Comparison of ENCODE assay signal across 18 cellular contexts in genomic region chr1:48414264-48414663, GRCh38. TPM values are rescaled to one million over a fixed set of nuclear protein-coding genes. Genes with fewer than 3 reads are reported as not detected.
A peak's percentile ranks its signal among the peaks of the same experiment; 100 is the strongest.
DNase-seq lines count a peak whose midpoint lies in the region; ATAC-seq, FAIRE-seq and TF ChIP-seq lines count a peak whose summit lies in the region.
"Had no signal": no experiment of that assay in that cellular context is flagged by ENCODE, and none has a peak within 500 bp of the region (broad histone marks: within the 10 kb centered on the region; RNA-seq: fewer than 3 reads in every experiment).

No MANE protein-coding gene starts in this region.

- CTCF ChIA-PET in H1 (lab: Charles Lee; ENCODE audit: partially characterized antibody), result interaction anchor here (0.8 kb wide), 1 partner anchor 129 kb away, joined by 3 read pairs; no protein-coding TSS in a partner anchor

- H4K8ac ChIP-seq in H1 (ENCODE audit: extremely low read depth, insufficient read depth, low read length), result no peak overlapping the region

- peaks cover 10% of the 10 kb centered on the region for H3K36me3 Mint-ChIP-seq in type B pancreatic cell
- H3K36me3 Mint-ChIP-seq: CD4-positive, alpha-beta memory T cell had no signal

- no peaks in the 10 kb centered on the region for H3K27me3 Mint-ChIP-seq in type B pancreatic cell

- H3K4me1 ChIP-seq in H1 (replicated peaks in 1 of 4; ENCODE audit: control insufficient read depth in 3 of 4, insufficient read depth in 4 of 4, low read length in 3 of 4), result no peaks in the 10 kb centered on the region
- H3K4me1 ChIP-seq: SJSA1 had no signal

- no peak overlapping the region for H3K56ac ChIP-seq in H1 (replicated peaks; ENCODE audit: insufficient read length, low read depth, low read length)

- H3K79me2 ChIP-seq in H1 (ENCODE audit: control insufficient read depth in 1 of 2, insufficient read depth in 2 of 2, low read length in 2 of 2), result no peaks in the 10 kb centered on the region

- H3K18ac ChIP-seq in H1 (ENCODE audit: extremely low read depth, low read length), result no peak overlapping the region

- FAIRE-seq in H1 (lab: Jason Lieb, UNC), result no peak

- no peak for TF ChIP-seq EP300 in H1 (IDR thresholded peaks at IDR 0.05; ENCODE audit: borderline replicate concordance in 1 of 2, low read depth in 2 of 2, low read length in 2 of 2)

- POLR2A ChIA-PET in H1 (lab: Charles Lee; ENCODE audit: partially characterized antibody), result no interaction called here

- H3K36me3 ChIP-seq in H1 (ENCODE audit: control insufficient read depth in 2 of 4, insufficient read depth in 4 of 4, low read length in 3 of 4), result 0 out of 8 replicates have a peak, but pooled peaks cover 0 to 2% (median 0%) of the 10 kb centered on the region in 4 experiments
- H3K36me3 ChIP-seq: SJSA1 had no signal

- no peak overlapping the region for H2AK5ac ChIP-seq in H1 (ENCODE audit: low read depth, low read length)

- 87% methylated on average over 2 of the region's 2 CpGs; no CpG with 5 or more reads in 1 of the 2 experiments for WGBS in H1 (ENCODE audit: extremely low coverage in 1 of 2, insufficient coverage in 1 of 2, insufficient read length in 1 of 2, insufficient replicate concordance in 2 of 2, low coverage in 1 of 2, low lambda C conversion rate in 2 of 2, missing lambda C conversion rate in 1 of 2), 2 experiments

- TF ChIP-seq RAD21 in H1 (IDR thresholded peaks at IDR 0.05 in 1 of 2, conservative IDR thresholded peaks at IDR 0.05 in 1 of 2; ENCODE audit: low read depth in 2 of 2, low read length in 2 of 2), result no peak

- no peak overlapping the region for H3K4me2 ChIP-seq in H1 (ENCODE audit: insufficient read depth in 1 of 2, low read depth in 2 of 2, low read length in 2 of 2)

- no peak overlapping the region for H3K4ac ChIP-seq in H1 (replicated peaks; ENCODE audit: insufficient read length, low read depth, low read length)

- H2AFZ ChIP-seq in H1 (ENCODE audit: low read length), result no peak overlapping the region

- peak overlapping the region; percentile 65 for H3K27ac Mint-ChIP-seq in type B pancreatic cell
- H3K27ac Mint-ChIP-seq: CD4-positive, alpha-beta memory T cell had no signal

- no peak overlapping the region for H3K23ac ChIP-seq in H1 (ENCODE audit: insufficient read length)

- no peak for TF ChIP-seq POLR2A in H1 (IDR thresholded peaks at IDR 0.05; ENCODE audit: control extremely low read depth in 1 of 2, low read depth in 2 of 2, low read length in 2 of 2)

- no peaks in the 10 kb centered on the region for H3K4me1 Mint-ChIP-seq in type B pancreatic cell (ENCODE audit: unreplicated experiment)
- H3K4me1 Mint-ChIP-seq: CD4-positive, alpha-beta memory T cell had no signal

- ATAC-seq in Right ventricle myocardium inferior (peak; percentile 74), GM18861 (IDR thresholded peaks at IDR 0.05; ENCODE audit: unreplicated experiment) (no peak)
- ATAC-seq: PC-3 had no signal

- intact Hi-C loops in Right ventricle myocardium inferior (cut with DNase I) (no loop called here), cardiac septum (cut with DNase I) (no loop called here)

- no peak overlapping the region for H2BK15ac ChIP-seq in H1 (ENCODE audit: low read length)

- H3K27ac ChIP-seq in H1 (ENCODE audit: low read depth, low read length), result no peak overlapping the region
- H3K27ac ChIP-seq: 22Rv1, RWPE1, SJSA1 had no signal

- TF ChIP-seq CTCF in H1 (IDR thresholded peaks at IDR 0.05; ENCODE audit: control extremely low read depth in 1 of 3, insufficient read depth in 1 of 3, low read depth in 1 of 3, low read length in 3 of 3) (no peak), type B pancreatic cell (conservative IDR thresholded peaks at IDR 0.05) (no peak), GM10266 (IDR thresholded peaks at IDR 0.05; ENCODE audit: control insufficient read depth, insufficient read depth, low read depth, missing control alignments) (no peak)

- no peak for DNase-seq in Right ventricle myocardium inferior (ENCODE audit: missing footprints)
- DNase-seq in cardiac septum (ENCODE audit: low spot score), result no peak
- DNase-seq in H1 (ENCODE audit: low read depth in 1 of 2, low spot score in 2 of 2), result no peak
- peak; percentile 9 for DNase-seq in iPS-NIHi7 (ENCODE audit: extremely low spot score)
- DNase-seq in type B pancreatic cell (ENCODE audit: extremely low spot score, unreplicated experiment), result no peak
- DNase-seq in HUDEP-2 (lab: John Stamatoyannopoulos, UW; ENCODE audit: unreplicated experiment in 76 of 76), result no peak
- no peak for DNase-seq in GM10266 (ENCODE audit: extremely low spot score)
- DNase-seq: CD4-positive, alpha-beta memory T cell; DMS79; NCI-H1417 treated with DMSO at 0.1 percent for 48 hours; NCI-H2029; NCI-H2171 treated with DMSO at 0.1 percent for 48 hours; NCI-H748 treated with DMSO at 0.1 percent for 48 hours; PC-3 had no signal

- no peak overlapping the region for H2BK120ac ChIP-seq in H1 (replicated peaks; ENCODE audit: low read depth, low read length)

- H2BK12ac ChIP-seq in H1 (ENCODE audit: low read depth, low read length), result no peak overlapping the region

- no peak overlapping the region for H4K91ac ChIP-seq in H1 (replicated peaks; ENCODE audit: insufficient read length, low read length)

- H3K27me3 ChIP-seq in H1 (replicated peaks in 1 of 4; ENCODE audit: control insufficient read depth in 3 of 4, extremely low read depth in 1 of 4, insufficient read depth in 3 of 4, low read length in 3 of 4), result no peaks in the 10 kb centered on the region
- H3K27me3 ChIP-seq: SJSA1 had no signal

- H3K79me1 ChIP-seq in H1 (ENCODE audit: low read depth, low read length), result no peaks in the 10 kb centered on the region

- H4K5ac ChIP-seq in H1 (ENCODE audit: insufficient read length, low read depth, low read length), result no peak overlapping the region

- no peak overlapping the region for H2BK20ac ChIP-seq in H1 (ENCODE audit: low read length)

- H3K9me3 ChIP-seq in H1 (ENCODE audit: insufficient read depth in 2 of 2, low read depth in 1 of 2, low read length in 1 of 2), result no peaks in the 10 kb centered on the region
- H3K9me3 ChIP-seq: SJSA1 had no signal

- peak overlapping the region; percentile 7 for H3K4me3 Mint-ChIP-seq in type B pancreatic cell
- H3K4me3 Mint-ChIP-seq: CD4-positive, alpha-beta memory T cell had no signal

- peaks cover 0 to 1% of the 10 kb centered on the region in 2 experiments for H4K20me1 ChIP-seq in H1 (replicated peaks in 1 of 2; ENCODE audit: control insufficient read depth in 1 of 2, insufficient read depth in 2 of 2, low read length in 2 of 2)

- no peak overlapping the region for H2BK5ac ChIP-seq in H1 (ENCODE audit: low read depth, low read length)

- H3K9ac ChIP-seq in H1 (replicated peaks in 1 of 4; ENCODE audit: extremely low read depth in 1 of 4, low read depth in 3 of 4, low read length in 3 of 4), result no peak overlapping the region

- peaks cover 4% of the 10 kb centered on the region; the same call in 1 of the 2 replicates for H3K23me2 ChIP-seq in H1 (ENCODE audit: low read depth, low read length)

- peaks cover 6% of the 10 kb centered on the region for H3K9me3 Mint-ChIP-seq in type B pancreatic cell

- H3K4me3 ChIP-seq in H1 (ENCODE audit: extremely low read depth in 1 of 4, insufficient read depth in 2 of 4, low read depth in 3 of 4, low read length in 4 of 4), result no peak overlapping the region
- H3K4me3 ChIP-seq: SJSA1 had no signal

- peak overlapping the region; percentile 77 for H3K14ac ChIP-seq in H1 (ENCODE audit: insufficient read length)

TF ChIP-seq in H1, 55 proteins besides CTCF, POLR2A, EP300 and RAD21:
- TF ChIP-seq SP1 (IDR thresholded peaks at IDR 0.05; ENCODE audit: low read depth, low read length) (no peak), TCF12 (IDR thresholded peaks at IDR 0.05; ENCODE audit: low read depth, low read length) (no peak), SIRT6 (IDR thresholded peaks at IDR 0.05; ENCODE audit: low read length) (no peak), NRF1 (IDR thresholded peaks at IDR 0.05; ENCODE audit: low read depth, low read length) (no peak), CHD2 (IDR thresholded peaks at IDR 0.05; ENCODE audit: low read length) (no peak), MAFK (IDR thresholded peaks at IDR 0.05; ENCODE audit: low read depth, low read length) (no peak), TAF1 (IDR thresholded peaks at IDR 0.05; ENCODE audit: low read depth, low read length) (no peak), ASH2L (IDR thresholded peaks at IDR 0.05; ENCODE audit: low read length) (no peak)

RNA-seq across cellular contexts. Expression of gene SPATA6, which starts 57.7 kb away (rescaled TPM):
- total RNA-seq in Right ventricle myocardium inferior (10.8 TPM), cardiac septum (8.3 TPM), type B pancreatic cell (ENCODE audit: low replicate concordance) (7.3 and 23.5 TPM in 2 replicates)
- total RNA-seq in H1 (2021; fragmentation: NEBNext Ultra II Directional; extraction: Animal tissue kit (Norgen Biotek cat#: 25700)), result 11.0 and 17.2 TPM in 2 replicates
- 2.4 and 3.1 TPM in 2 replicates for polyA plus RNA-seq in H1 (2011; rRNA removed)
- 3.5 TPM for polyA plus RNA-seq in H1 (2011; cell fraction: cytosol; rRNA removed)
- polyA plus RNA-seq in H1 (2011; cell fraction: nucleus; rRNA removed), result 7.9 TPM
- polyA plus RNA-seq in H1 (2012, experiment 1 of 2), result 6.7 to 9.1 TPM (median 8.1 TPM) in 4 replicates
- polyA plus RNA-seq in H1 (2012, experiment 2 of 2), result 1.7 TPM
- 5.8 TPM for polyA plus RNA-seq in H1 (2013, experiment 1 of 2)
- polyA plus RNA-seq in H1 (2013, experiment 2 of 2), result 6.2 TPM
- 16.1 and 16.4 TPM in 2 replicates for polyA minus RNA-seq in H1 (2011; rRNA and poly(A)+ RNA removed)
- polyA minus RNA-seq in H1 (2011; cell fraction: cytosol; rRNA and poly(A)+ RNA removed), result 7.7 TPM
- polyA minus RNA-seq in H1 (2011; cell fraction: nucleus; rRNA and poly(A)+ RNA removed), result 35.6 TPM
- total RNA-seq: SJSA1 had no signal
